8 cellular contexts compared by ENCODE assay signal in genomic region chr16:425082-425718, GRCh38. TPM values are rescaled to one million over a fixed set of nuclear protein-coding genes. Genes with fewer than 3 reads are reported as not detected.
DNase-seq lines count a peak whose midpoint lies in the region; ATAC-seq, FAIRE-seq and TF ChIP-seq lines count a peak whose summit lies in the region.

TSS of gene RAB11FIP3 (plus strand) at chr16:425649. CDS start at chr16:426007, 358 bp downstream.

- peaks cover 38% of the 10 kb centered on the region for H3K79me2 ChIP-seq in endothelial cell of umbilical vein (ENCODE audit: control insufficient read depth, insufficient read depth, low read length)

- peak; percentile 7 to 16 for TF ChIP-seq CTCF in endothelial cell of umbilical vein (IDR thresholded peaks at IDR 0.05; ENCODE audit: extremely low read depth in 1 of 2, insufficient read depth in 1 of 2, low read depth in 1 of 2, low read length in 2 of 2)

- peak within 1 kb of the TSS; percentile 94 for H3K27ac ChIP-seq in endothelial cell of umbilical vein (ENCODE audit: insufficient read depth, low read depth, low read length)

- intact Hi-C loops in endothelial cell of umbilical vein (cut with micrococcal nuclease) = loop anchor here (1.0 to 5.0 kb wide), 3 partner anchors 52 to 102 kb away; partner anchors contain the start of gene CAPN15

- peak; percentile 85 for FAIRE-seq in endothelial cell of umbilical vein (lab: Jason Lieb, UNC)

- dilution Hi-C loops in endothelial cell of umbilical vein (cut with MboI; ENCODE audit: extremely low pct_ligation_motif_present, low sequenced_read_pairs) = no loop called here

- POLR2A ChIA-PET in endothelial cell of umbilical vein (lab: Charles Lee) = no interaction called here

- H3K27me3 ChIP-seq in NT2/D1 (ENCODE audit: insufficient read depth, insufficient read length) (peaks cover 35% of the 10 kb centered on the region), endothelial cell of umbilical vein (ENCODE audit: control insufficient read depth in 2 of 2, insufficient read depth in 2 of 2, low read length in 2 of 2) (no peaks in the 10 kb centered on the region), mononuclear cell (ENCODE audit: insufficient read depth, low read length) (peaks cover 6% of the 10 kb centered on the region)

- H3K9me3 ChIP-seq in NT2/D1 (ENCODE audit: insufficient read depth, low read length) (no peaks in the 10 kb centered on the region), endothelial cell of umbilical vein (replicated peaks; ENCODE audit: control insufficient read depth, insufficient read depth, low read length) (no peaks in the 10 kb centered on the region), mononuclear cell (ENCODE audit: low read depth, low read length) (no peaks in the 10 kb centered on the region)

- CTCF ChIA-PET in endothelial cell of umbilical vein (lab: Charles Lee) = interaction anchor here (1.1 to 3.6 kb wide), 5 partner anchors 29 to 318 kb away, joined by 3 to 19 read pairs (median 3); no protein-coding TSS in a partner anchor

- H3K36me3 ChIP-seq in NT2/D1 (ENCODE audit: insufficient read depth, insufficient read length, low read length) = peaks cover 13% of the 10 kb centered on the region
- H3K36me3 ChIP-seq in endothelial cell of umbilical vein (ENCODE audit: control insufficient read depth in 2 of 2, extremely low read depth in 1 of 2, insufficient read depth in 2 of 2, low read length in 2 of 2) = no peaks in the 10 kb centered on the region

- H3K9me1 ChIP-seq in endothelial cell of umbilical vein (replicated peaks; ENCODE audit: control insufficient read depth, extremely low read depth, insufficient read depth, low read length) = no peaks in the 10 kb centered on the region

- peak within 1 kb of the TSS; percentile 29 for H2AFZ ChIP-seq in endothelial cell of umbilical vein (ENCODE audit: low read depth, low read length)

- BruUV-seq in endothelial cell of umbilical vein (replicated peaks; lab: Mats Ljungman, UMichigan) = no TSS peak

- peak; percentile 89 for ATAC-seq in GM19452 (IDR thresholded peaks at IDR 0.05; ENCODE audit: unreplicated experiment)

- H4K20me1 ChIP-seq in endothelial cell of umbilical vein (replicated peaks; ENCODE audit: control insufficient read depth, extremely low read depth, insufficient read depth, low read length) = peaks cover 5% of the 10 kb centered on the region

- peak within 1 kb of the TSS; percentile 79 for H3K4me3 ChIP-seq in NT2/D1 (ENCODE audit: insufficient read length, low read depth)
- H3K4me3 ChIP-seq in endothelial cell of umbilical vein (replicated peaks in 1 of 3; ENCODE audit: insufficient read depth in 1 of 3, low read depth in 1 of 3, low read length in 3 of 3) = peak within 1 kb of the TSS; percentile 40 to 81 (median 77)
- peak within 1 kb of the TSS; percentile 59 for H3K4me3 ChIP-seq in mononuclear cell (ENCODE audit: low read length)

- H3K4me2 ChIP-seq in endothelial cell of umbilical vein (ENCODE audit: insufficient read depth, low read length) = peak within 1 kb of the TSS; percentile 96

- DNase-seq in CMK (ENCODE audit: low read depth) = peak; percentile 61
- DNase-seq in HPDE6-E6E7 (ENCODE audit: extremely low spot score) = peak; percentile 60
- DNase-seq in NT2/D1 (ENCODE audit: low read depth, low spot score) = peak; percentile 79
- peak; percentile 89 for DNase-seq in activated CD8-positive, alpha-beta memory T cell treated with anti-CD3 and anti-CD28 coated beads, Interleukin-2, amount 50 U/mL, for 4 hours
- DNase-seq in endothelial cell of umbilical vein (ENCODE audit: low read depth, low spot score) = peak; percentile 88
- DNase-seq in stimulated activated CD8-positive, alpha-beta memory T cell treated with anti-CD3 and anti-CD28 coated beads, Interleukin-4, amount 100 ng/mL, for 1 hour (ENCODE audit: low read depth in 2 of 2, low spot score in 1 of 2) = peak; percentile 68 to 69

- H3K9ac ChIP-seq in NT2/D1 (ENCODE audit: insufficient read length, low read depth) = peak within 1 kb of the TSS; percentile 97
- H3K9ac ChIP-seq in endothelial cell of umbilical vein (replicated peaks; ENCODE audit: extremely low read depth, insufficient read depth, low read length) = peak within 1 kb of the TSS; percentile 71

- peaks cover 6% of the 10 kb centered on the region for H3K4me1 ChIP-seq in NT2/D1 (ENCODE audit: insufficient read depth, insufficient read length)
- peaks cover 27% of the 10 kb centered on the region for H3K4me1 ChIP-seq in endothelial cell of umbilical vein (ENCODE audit: control insufficient read depth, extremely low read depth, insufficient read depth, low read length)
- peaks cover 27% of the 10 kb centered on the region for H3K4me1 ChIP-seq in mononuclear cell (ENCODE audit: insufficient read depth, low read length)

- peak; percentile 97 for TF ChIP-seq POLR2A in endothelial cell of umbilical vein (IDR thresholded peaks at IDR 0.05; ENCODE audit: low read depth, low read length)

TF ChIP-seq in endothelial cell of umbilical vein, 7 proteins besides CTCF, POLR2A, EP300 and RAD21:
- no peak for TF ChIP-seq MAX (IDR thresholded peaks at IDR 0.05; ENCODE audit: insufficient read depth, insufficient read length)
- no peak for TF ChIP-seq JUN (IDR thresholded peaks at IDR 0.05; ENCODE audit: borderline replicate concordance, insufficient read depth, insufficient read length, low read depth)
- peak; percentile 97 for TF ChIP-seq POLR2AphosphoS5 (IDR thresholded peaks at IDR 0.05; ENCODE audit: insufficient read depth, low read depth, low read length)
- TF ChIP-seq FOS (IDR thresholded peaks at IDR 0.05; ENCODE audit: borderline replicate concordance, insufficient read depth, low read length) = no peak
- TF ChIP-seq GATA2 (IDR thresholded peaks at IDR 0.05; ENCODE audit: insufficient read depth, insufficient read length, low read depth, low read length) = no peak

RNA-seq across cellular contexts. Expression of gene RAB11FIP3, which starts in this region (rescaled TPM):
- total RNA-seq in endothelial cell of umbilical vein (64.9 and 75.9 TPM in 2 replicates), mononuclear cell (6.5 TPM)
- 19.3 and 20.5 TPM in 2 replicates for polyA plus RNA-seq in endothelial cell of umbilical vein
- polyA plus RNA-seq in endothelial cell of umbilical vein (2011; cell fraction: cytosol; rRNA removed) = 21.7 and 25.3 TPM in 2 replicates
- polyA plus RNA-seq in endothelial cell of umbilical vein (2011; cell fraction: nucleus; rRNA removed) = 61.5 and 72.6 TPM in 2 replicates
- 36.9 and 44.4 TPM in 2 replicates for polyA plus RNA-seq in endothelial cell of umbilical vein (2012)
- 28.4 and 37.7 TPM in 2 replicates for polyA minus RNA-seq in endothelial cell of umbilical vein
- 6.7 TPM for polyA minus RNA-seq in endothelial cell of umbilical vein (2011; cell fraction: cytosol; rRNA and poly(A)+ RNA removed)
- 30.2 and 32.3 TPM in 2 replicates for polyA minus RNA-seq in endothelial cell of umbilical vein (2011; cell fraction: nucleus; rRNA and poly(A)+ RNA removed)

Comparison
In these comparisons a context has a peak if more than half of its experiments do, and no peak if none do; other contexts are left out.
1. Peak in every context shown above with its lines: DNase-seq, ATAC-seq, H3K4me3 ChIP-seq and H3K27ac ChIP-seq.